Comparison of ENCODE assay signal across 10 cellular contexts in the genomic region with DNA sequence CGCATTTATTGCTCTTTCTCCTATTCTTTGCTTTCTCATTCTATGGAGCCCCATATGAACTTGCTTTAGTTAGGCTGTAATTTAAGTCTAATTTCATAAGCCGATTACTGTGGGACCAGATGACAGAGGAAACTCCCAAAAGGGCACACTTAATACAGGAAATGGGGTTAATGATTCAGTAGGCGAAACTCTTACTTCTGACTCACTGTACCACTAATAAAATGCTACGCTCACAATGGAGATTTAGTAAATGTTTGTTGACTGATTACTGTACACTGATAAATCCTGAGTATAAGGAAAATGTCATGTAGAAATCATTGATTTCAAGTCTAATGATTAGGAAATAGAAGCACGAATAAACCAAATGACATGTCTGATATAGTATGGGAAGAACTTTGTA.
DNase-seq lines count a peak whose midpoint lies in the region; ATAC-seq and TF ChIP-seq lines count a peak whose summit lies in the region.
"Had no signal": no experiment of that assay in that cellular context is flagged by ENCODE, and none has a peak within 500 bp of the region (broad histone marks: within the 10 kb centered on the region; RNA-seq: fewer than 3 reads in every experiment).

No MANE protein-coding gene starts in this region.

- ATAC-seq in HG02981 (IDR thresholded peaks at IDR 0.05; ENCODE audit: unreplicated experiment) (peak; percentile 99), SK-N-SH treated with all-trans-retinoic acid at 6 μM for 48 hours (peak; percentile 40; the same call in 2 of the 3 replicates), GM21526 (IDR thresholded peaks at IDR 0.05; ENCODE audit: low FRiP score, unreplicated experiment) (no peak)

- H3K27me3 ChIP-seq in smooth muscle cell (ENCODE audit: low read depth), result no peaks in the 10 kb centered on the region
- H3K27me3 ChIP-seq: transverse colon had no signal

- no peaks in the 10 kb centered on the region for H4K20me1 ChIP-seq in smooth muscle cell (ENCODE audit: low read depth)

- H3K4me2 ChIP-seq in smooth muscle cell, result peak overlapping the region; percentile 36

- no peaks in the 10 kb centered on the region for H3K9me3 ChIP-seq in smooth muscle cell (replicated peaks; ENCODE audit: low read depth)
- H3K9me3 ChIP-seq: transverse colon had no signal

- H3K36me3 ChIP-seq in smooth muscle cell (ENCODE audit: low read depth), result no peaks in the 10 kb centered on the region
- H3K36me3 ChIP-seq: transverse colon had no signal

- no peak overlapping the region for H3K4me3 ChIP-seq in smooth muscle cell
- H3K4me3 ChIP-seq: transverse colon had no signal

- H3F3A ChIP-seq in smooth muscle cell (ENCODE audit: low read depth), result no peaks in the 10 kb centered on the region

- 33% methylated on average over 5 of the region's 5 CpGs for WGBS in smooth muscle cell (ENCODE audit: low lambda C conversion rate)

- DNase-seq in DMS53 (lab: John Stamatoyannopoulos, UW), result peak; percentile 4
- DNase-seq in DMS53 treated with DMSO at 0.1 percent for 48 hours (lab: John Stamatoyannopoulos, UW; ENCODE audit: unreplicated experiment), result no peak
- DNase-seq in smooth muscle cell (lab: John Stamatoyannopoulos, UW; ENCODE audit: unreplicated experiment), result no peak
- DNase-seq in SIG-M5 treated with dmso at 0.1 percent for 504 hours (lab: John Stamatoyannopoulos, UW; ENCODE audit: unreplicated experiment), result no peak
- no peak for DNase-seq in stimulated activated CD4-positive, alpha-beta T cell treated with anti-CD3 and anti-CD28 coated beads, Interleukin-12 subunit alpha, Interleukin-12 subunit beta, amount 100 ng/mL, for 4 hours
- DNase-seq: transverse colon had no signal

- no peaks in the 10 kb centered on the region for H3K79me2 ChIP-seq in smooth muscle cell (ENCODE audit: low read depth)

- TF ChIP-seq CTCF in smooth muscle cell (IDR thresholded peaks at IDR 0.05; ENCODE audit: borderline replicate concordance, insufficient read depth, poor library complexity, severe bottlenecking), result no peak

- H2AFZ ChIP-seq in smooth muscle cell (ENCODE audit: low read depth), result peak overlapping the region; percentile 14

- H3K9ac ChIP-seq in smooth muscle cell (ENCODE audit: low read depth), result peak overlapping the region; percentile 69

- peaks cover 6% of the 10 kb centered on the region for H3K4me1 ChIP-seq in smooth muscle cell (ENCODE audit: low read depth)
- H3K4me1 ChIP-seq: transverse colon had no signal

- peak overlapping the region; percentile 91 for H3K27ac ChIP-seq in smooth muscle cell (ENCODE audit: low read depth)
- H3K27ac ChIP-seq: 22Rv1, transverse colon had no signal

TF ChIP-seq in SK-N-SH treated with all-trans-retinoic acid at 6 μM for 48 hours, 23 proteins besides CTCF, POLR2A, EP300 and RAD21:
- TF ChIP-seq, protein P1, sequence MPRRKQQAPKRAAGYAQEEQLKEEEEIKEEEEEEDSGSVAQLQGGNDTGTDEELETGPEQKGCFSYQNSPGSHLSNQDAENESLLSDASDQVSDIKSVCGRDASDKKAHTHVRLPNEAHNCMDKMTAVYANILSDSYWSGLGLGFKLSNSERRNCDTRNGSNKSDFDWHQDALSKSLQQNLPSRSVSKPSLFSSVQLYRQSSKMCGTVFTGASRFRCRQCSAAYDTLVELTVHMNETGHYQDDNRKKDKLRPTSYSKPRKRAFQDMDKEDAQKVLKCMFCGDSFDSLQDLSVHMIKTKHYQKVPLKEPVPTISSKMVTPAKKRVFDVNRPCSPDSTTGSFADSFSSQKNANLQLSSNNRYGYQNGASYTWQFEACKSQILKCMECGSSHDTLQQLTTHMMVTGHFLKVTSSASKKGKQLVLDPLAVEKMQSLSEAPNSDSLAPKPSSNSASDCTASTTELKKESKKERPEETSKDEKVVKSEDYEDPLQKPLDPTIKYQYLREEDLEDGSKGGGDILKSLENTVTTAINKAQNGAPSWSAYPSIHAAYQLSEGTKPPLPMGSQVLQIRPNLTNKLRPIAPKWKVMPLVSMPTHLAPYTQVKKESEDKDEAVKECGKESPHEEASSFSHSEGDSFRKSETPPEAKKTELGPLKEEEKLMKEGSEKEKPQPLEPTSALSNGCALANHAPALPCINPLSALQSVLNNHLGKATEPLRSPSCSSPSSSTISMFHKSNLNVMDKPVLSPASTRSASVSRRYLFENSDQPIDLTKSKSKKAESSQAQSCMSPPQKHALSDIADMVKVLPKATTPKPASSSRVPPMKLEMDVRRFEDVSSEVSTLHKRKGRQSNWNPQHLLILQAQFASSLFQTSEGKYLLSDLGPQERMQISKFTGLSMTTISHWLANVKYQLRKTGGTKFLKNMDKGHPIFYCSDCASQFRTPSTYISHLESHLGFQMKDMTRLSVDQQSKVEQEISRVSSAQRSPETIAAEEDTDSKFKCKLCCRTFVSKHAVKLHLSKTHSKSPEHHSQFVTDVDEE (CRISPR knock-in tag; IDR thresholded peaks at IDR 0.05), result no peak
- TF ChIP-seq ZC3H10 (CRISPR knock-in tag; IDR thresholded peaks at IDR 0.05), result 0 out of 2 replicates have a peak, but pooled peaks have one; percentile 36
